Comparison of ENCODE assay signal across 8 cellular contexts in the genomic region with DNA sequence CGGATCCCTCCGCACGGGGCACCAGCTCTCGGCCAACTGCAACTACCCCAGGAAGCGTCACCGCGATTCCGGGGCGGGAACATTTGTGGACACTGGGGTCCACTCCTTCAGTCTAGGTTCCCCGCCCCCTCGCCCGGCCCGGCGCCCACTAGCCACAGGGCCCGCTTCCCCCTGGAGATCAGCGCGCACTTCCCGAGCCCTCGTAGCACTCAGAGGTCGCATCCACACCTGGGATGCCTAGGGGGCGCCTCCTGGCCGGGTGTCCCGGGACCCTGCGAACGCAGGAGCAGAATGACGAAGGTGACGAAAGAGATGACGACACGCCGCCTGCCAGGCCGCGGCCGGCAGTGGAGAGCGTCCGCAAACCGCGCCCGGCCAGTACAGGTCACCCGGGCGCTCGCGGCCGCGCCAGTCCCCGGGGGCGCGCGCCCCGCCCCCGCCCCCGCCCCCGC. TPM values are rescaled to one million over a fixed set of nuclear protein-coding genes. Genes with fewer than 3 reads are reported as not detected.
DNase-seq lines count a peak whose midpoint lies in the region; ATAC-seq and TF ChIP-seq lines count a peak whose summit lies in the region.

No MANE protein-coding gene starts in this region.

- WGBS in ovary, 3 donors = 0 to 1% (median 1%) methylated on average over 31 to 52 of the region's 52 CpGs
- WGBS in thyroid gland, 2 donors = 0 to 1% methylated on average over 24 to 26 of the region's 52 CpGs

- H3K27me3 ChIP-seq in HUES48 (ENCODE audit: control insufficient read depth, insufficient read depth, low read length) = no peaks in the 10 kb centered on the region
- no peaks in the 10 kb centered on the region for H3K27me3 ChIP-seq in ovary
- H3K27me3 ChIP-seq in thyroid gland = no peaks in the 10 kb centered on the region

- TF ChIP-seq CTCF in ovary (IDR thresholded peaks at IDR 0.05) (peak in 1 of 3 donors; percentile 38), thyroid gland (IDR thresholded peaks at IDR 0.05) (no peak)

- intact Hi-C loops in Right ventricle myocardium inferior (cut with DNase I) (loop anchor here (2.0 to 5.0 kb wide), 3 partner anchors 116 to 212 kb away; a partner anchor contains a TSS), ovary (cut with DNase I) (loop anchor here in 1 of 4 donors (5.0 kb wide), 2 partner anchors 113 to 218 kb away; a partner anchor contains a TSS), thyroid gland (cut with DNase I) (no loop called here)

- H3K4me3 Mint-ChIP-seq in activated naive CD8-positive, alpha-beta T cell = peak overlapping the region; percentile 94

- peak; percentile 76 for DNase-seq in DMS53 treated with DMSO at 0.1 percent for 48 hours (lab: John Stamatoyannopoulos, UW; ENCODE audit: unreplicated experiment)
- no peak for DNase-seq in SK-N-MC (ENCODE audit: low read depth, low spot score)
- DNase-seq in Right ventricle myocardium inferior (ENCODE audit: missing footprints) = peak; percentile 94
- DNase-seq in ovary = peak; percentile 77 to 88 (median 87)
- DNase-seq in thyroid gland = peak; percentile 86 to 87

- H3K4me1 ChIP-seq in HUES48 (ENCODE audit: control insufficient read depth, insufficient read depth, low read length) (peaks cover 64% of the 10 kb centered on the region), ovary (ENCODE audit: insufficient read depth) (peaks cover 3% of the 10 kb centered on the region), thyroid gland (peaks cover 6 to 13% of the 10 kb centered on the region in 2 donors)

- H3K9me3 Mint-ChIP-seq in activated naive CD8-positive, alpha-beta T cell (ENCODE audit: low read depth) = no peaks in the 10 kb centered on the region

- H3K36me3 ChIP-seq in HUES48 (ENCODE audit: control insufficient read depth, insufficient read depth, low read length) = no peaks in the 10 kb centered on the region
- no peaks in the 10 kb centered on the region for H3K36me3 ChIP-seq in SK-N-MC (ENCODE audit: insufficient read depth, low read length)
- H3K36me3 ChIP-seq in ovary = no peaks in the 10 kb centered on the region
- H3K36me3 ChIP-seq in thyroid gland = no peaks in the 10 kb centered on the region

- H3K9ac ChIP-seq in HUES48 (ENCODE audit: low read depth, low read length) = peak overlapping the region; percentile 72
- H3K9ac ChIP-seq in SK-N-MC (ENCODE audit: insufficient read length) = peak overlapping the region; percentile 33

- no peaks in the 10 kb centered on the region for H3K27me3 Mint-ChIP-seq in activated naive CD8-positive, alpha-beta T cell

- TF ChIP-seq POLR2A in ovary (IDR thresholded peaks at IDR 0.05) (peak; percentile 69), thyroid gland (IDR thresholded peaks at IDR 0.05) (peak in 1 of 2 donors; percentile 79)

- peak overlapping the region; percentile 78 for H3K27ac ChIP-seq in HUES48 (ENCODE audit: low read depth, low read length)
- no peak overlapping the region for H3K27ac ChIP-seq in SK-N-MC
- H3K27ac ChIP-seq in ovary = peak overlapping the region; percentile 67 to 83
- H3K27ac ChIP-seq in thyroid gland = peak overlapping the region; percentile 96 to 97 (median 96)

- H3K4me3 ChIP-seq in HUES48 (ENCODE audit: low read depth, low read length) (peak overlapping the region; percentile 73), SK-N-MC (peak overlapping the region; percentile 84), ovary (peak overlapping the region; percentile 76), thyroid gland (replicated peaks in 1 of 3) (peak overlapping the region; percentile 70 to 92 (median 79))

- H3K27ac Mint-ChIP-seq in activated naive CD8-positive, alpha-beta T cell = peak overlapping the region; percentile 94

- H3K36me3 Mint-ChIP-seq in activated naive CD8-positive, alpha-beta T cell = peaks cover 4% of the 10 kb centered on the region

- H3K9me3 ChIP-seq in HUES48 (ENCODE audit: control insufficient read depth, insufficient read depth, low read length) = no peaks in the 10 kb centered on the region
- H3K9me3 ChIP-seq in SK-N-MC (ENCODE audit: low read depth, low read length) = no peaks in the 10 kb centered on the region
- H3K9me3 ChIP-seq in ovary = no peaks in the 10 kb centered on the region
- no peaks in the 10 kb centered on the region for H3K9me3 ChIP-seq in thyroid gland

- peaks cover 24% of the 10 kb centered on the region for H3K4me1 Mint-ChIP-seq in activated naive CD8-positive, alpha-beta T cell (ENCODE audit: low read depth)

- no peak for TF ChIP-seq EP300 in ovary (IDR thresholded peaks at IDR 0.05)

- ATAC-seq in GM21447 (IDR thresholded peaks at IDR 0.05; ENCODE audit: unreplicated experiment) = peak; percentile 65
- peak; percentile 88 for ATAC-seq in Right ventricle myocardium inferior

RNA-seq across cellular contexts. Expression of a gene that starts 0.3 kb away (rescaled TPM):
- total RNA-seq in Right ventricle myocardium inferior = 71.6 TPM
- 10 to 100 TPM; 27.8 to 52.2 (median 37.3) TPM for total RNA-seq in ovary
- polyA plus RNA-seq in ovary = 10 to 100 TPM; 34.5 to 91.0 TPM
- total RNA-seq in thyroid gland = 100 to 1,000 TPM in 1 of 4 donors, 10 to 100 TPM in 3; 57.8 to 101 (median 77.0) TPM
